Comparison of ENCODE assay signal across 8 cellular contexts in genomic region chr5:157858527-157859226, GRCh38. TPM values are rescaled to one million over a fixed set of nuclear protein-coding genes. Genes with fewer than 3 reads are reported as not detected.
DNase-seq lines count a peak whose midpoint lies in the region; ATAC-seq, FAIRE-seq and TF ChIP-seq lines count a peak whose summit lies in the region.

Gene CLINT1 (minus strand): TSS chr5:157859145. CDS start chr5:157858970, 175 bp downstream.

- intact Hi-C loops in ascending aorta (cut with DNase I): loop anchor here (5.0 to 10.0 kb wide), 5 partner anchors 36 to 1349 kb away; partner anchors contain the start of genes MED7 and RNF145

- H3K4me3 Mint-ChIP-seq in T-helper 2 cell treated with Interferon-gamma antibody and Interleukin-4, amounts not matched to agents 5 μg/mL and 100 μg/mL, for 36 hours: peak within 1 kb of the TSS; percentile 89

- FAIRE-seq in GM12891 (lab: Jason Lieb, UNC) (peak; percentile 99), urothelium cell line (lab: Jason Lieb, UNC) (peak; percentile 68)

- peak; percentile 43 for ATAC-seq in HG02870 (IDR thresholded peaks at IDR 0.05; ENCODE audit: unreplicated experiment)

- TF ChIP-seq POLR2A in GM12891 (IDR thresholded peaks at IDR 0.05; ENCODE audit: low read depth, low read length): no peak

- H3K4me1 ChIP-seq in ascending aorta (peaks cover 0 to 25% of the 10 kb centered on the region in 2 donors), right atrium auricular region (peaks cover 0 to 36% of the 10 kb centered on the region in 2 donors)

- peaks cover 23% of the 10 kb centered on the region for H3K36me3 Mint-ChIP-seq in T-helper 2 cell treated with Interferon-gamma antibody and Interleukin-4, amounts not matched to agents 5 μg/mL and 100 μg/mL, for 36 hours (ENCODE audit: low read depth)

- no peaks in the 10 kb centered on the region for H3K9me3 Mint-ChIP-seq in T-helper 2 cell treated with Interferon-gamma antibody and Interleukin-4, amounts not matched to agents 5 μg/mL and 100 μg/mL, for 36 hours

- TF ChIP-seq CTCF in ascending aorta (IDR thresholded peaks at IDR 0.05): peak in 1 of 3 experiments; percentile 11
- TF ChIP-seq CTCF in right atrium auricular region (IDR thresholded peaks at IDR 0.05): peak in 1 of 2 donors; percentile 22

- DNase-seq in GM12891 (ENCODE audit: insufficient read length, low spot score): peak; percentile 77
- DNase-seq in NCI-H1694 treated with DMSO at 0.1 percent for 48 hours (lab: John Stamatoyannopoulos, UW): peak; percentile 50
- peak; percentile 87 for DNase-seq in T-helper 2 cell treated with Interferon-gamma antibody and Interleukin-4, amounts not matched to agents 5 μg/mL and 100 μg/mL, for 36 hours (ENCODE audit: low spot score)
- DNase-seq in ascending aorta (ENCODE audit: low spot score in 2 of 2): peak; percentile 77 to 95
- peak; percentile 93 for DNase-seq in right atrium auricular region (ENCODE audit: low spot score)
- DNase-seq in pulmonary artery endothelial cell (ENCODE audit: low read depth, low spot score): peak; percentile 53
- DNase-seq in urothelium cell line (ENCODE audit: low spot score): peak; percentile 95

- H3K4me3 ChIP-seq in ascending aorta (peak within 1 kb of the TSS; percentile 94 to 96), right atrium auricular region (peak within 1 kb of the TSS; percentile 90 to 96)

- peak within 1 kb of the TSS; percentile 86 to 92 for H3K27ac ChIP-seq in ascending aorta
- peak within 1 kb of the TSS; percentile 94 for H3K27ac ChIP-seq in right atrium auricular region

- no peaks in the 10 kb centered on the region for H3K27me3 Mint-ChIP-seq in T-helper 2 cell treated with Interferon-gamma antibody and Interleukin-4, amounts not matched to agents 5 μg/mL and 100 μg/mL, for 36 hours (ENCODE audit: low read depth)

- H3K27me3 ChIP-seq in ascending aorta (no peaks in the 10 kb centered on the region), right atrium auricular region (no peaks in the 10 kb centered on the region)

- H3K9me3 ChIP-seq in ascending aorta: no peaks in the 10 kb centered on the region
- H3K9me3 ChIP-seq in right atrium auricular region: no peaks in the 10 kb centered on the region

- peak within 1 kb of the TSS; percentile 99 for H3K27ac Mint-ChIP-seq in T-helper 2 cell treated with Interferon-gamma antibody and Interleukin-4, amounts not matched to agents 5 μg/mL and 100 μg/mL, for 36 hours

- H3K36me3 ChIP-seq in ascending aorta (no peaks in the 10 kb centered on the region), right atrium auricular region (no peaks in the 10 kb centered on the region)

- H3K4me1 Mint-ChIP-seq in T-helper 2 cell treated with Interferon-gamma antibody and Interleukin-4, amounts not matched to agents 5 μg/mL and 100 μg/mL, for 36 hours (ENCODE audit: low read depth): peaks cover 60% of the 10 kb centered on the region

TF ChIP-seq in GM12891, 5 proteins besides CTCF, POLR2A, EP300 and RAD21:
- TF ChIP-seq TAF1 (IDR thresholded peaks at IDR 0.05; ENCODE audit: low read depth, low read length) (peak; percentile 19; the same call in 1 of the 2 replicates), PAX5 (IDR thresholded peaks at IDR 0.05; ENCODE audit: insufficient read depth, low read length, severe bottlenecking) (peak; percentile 57), SPI1 (IDR thresholded peaks at IDR 0.05; ENCODE audit: low read depth, low read length) (peak; percentile 73), POLR2AphosphoS5 (IDR thresholded peaks at IDR 0.05; ENCODE audit: low read depth, low read length) (peak; percentile 43; the same call in 1 of the 2 replicates), POU2F2 (IDR thresholded peaks at IDR 0.05; ENCODE audit: low read depth, low read length) (0 out of 2 replicates have a peak, but pooled peaks have one; percentile 35)

RNA-seq across cellular contexts. Expression of gene CLINT1, which starts in this region (rescaled TPM):
- 21.4 TPM for polyA plus RNA-seq in GM12891 (2012; ENCODE audit: low read depth, missing spikeins)
- total RNA-seq in ascending aorta (16.4 TPM), right atrium auricular region (10 to 100 TPM; 76.3 to 83.6 TPM), pulmonary artery endothelial cell (134 and 138 TPM in 2 replicates)

Comparison
In these comparisons a context has a peak if more than half of its experiments do, and no peak if none do; other contexts are left out.
1. Peak in every context shown above with its lines: DNase-seq, ATAC-seq, H3K4me3 ChIP-seq and H3K27ac ChIP-seq.